ENCODE assay signal across 23 cellular contexts in the genomic region with DNA sequence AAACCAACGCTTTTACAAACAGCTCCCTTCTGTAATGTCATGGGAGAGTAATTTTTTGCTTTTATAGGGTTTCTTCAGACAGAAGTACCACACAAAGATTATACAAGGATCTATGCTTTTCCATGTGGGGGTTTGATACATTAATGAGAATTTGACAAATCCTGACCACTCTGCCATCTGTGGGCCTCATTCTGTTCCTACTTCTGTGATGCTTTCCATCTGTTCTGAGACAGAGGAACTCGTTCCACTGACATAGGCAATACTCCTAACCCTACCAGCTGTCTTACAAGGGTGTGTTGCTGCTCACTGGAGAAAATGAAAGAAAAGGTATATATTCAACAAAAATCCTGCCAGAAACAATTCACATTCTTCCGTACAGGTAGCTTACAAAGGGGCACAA. TPM values are rescaled to one million over a fixed set of nuclear protein-coding genes. Genes with fewer than 3 reads are reported as not detected.
DNase-seq lines count a peak whose midpoint lies in the region; ATAC-seq and TF ChIP-seq lines count a peak whose summit lies in the region.
"Had no signal": no experiment of that assay in that cellular context is flagged by ENCODE, and none has a peak within 500 bp of the region (broad histone marks: within the 10 kb centered on the region; RNA-seq: fewer than 3 reads in every experiment).

No MANE protein-coding gene starts in this region.

- H3K4me1 Mint-ChIP-seq in activated T-cell treated with anti-CD3 and anti-CD28 coated beads, Interleukin-2, amount 50 U/mL, for 24 hours (ENCODE audit: low read depth) = peaks cover 65% of the 10 kb centered on the region
- H3K4me1 Mint-ChIP-seq in activated T-cell treated with anti-CD3 and anti-CD28 coated beads, Interleukin-2, amount 50 U/mL, for 4 hours (ENCODE audit: low read depth) = peaks cover 55% of the 10 kb centered on the region
- H3K4me1 Mint-ChIP-seq in Calu3 (ENCODE audit: low read depth, unreplicated experiment) = peaks cover 42% of the 10 kb centered on the region
- peaks cover 47% of the 10 kb centered on the region for H3K4me1 Mint-ChIP-seq in activated naive CD8-positive, alpha-beta T cell treated with anti-CD3 and anti-CD28 coated beads for 36 hours
- peaks cover 19 to 31% of the 10 kb centered on the region in 2 donors for H3K4me1 Mint-ChIP-seq in effector memory CD8-positive, alpha-beta T cell (ENCODE audit: low read depth in 2 of 2)
- H3K4me1 Mint-ChIP-seq: neural progenitor cell had no signal

- peaks cover 68% of the 10 kb centered on the region for H3K9me3 Mint-ChIP-seq in activated T-cell treated with anti-CD3 and anti-CD28 coated beads, Interleukin-2, amount 50 U/mL, for 24 hours
- H3K9me3 Mint-ChIP-seq in activated T-cell treated with anti-CD3 and anti-CD28 coated beads, Interleukin-2, amount 50 U/mL, for 4 hours = peaks cover 46% of the 10 kb centered on the region
- peaks cover 31% of the 10 kb centered on the region for H3K9me3 Mint-ChIP-seq in Calu3 (ENCODE audit: low read depth, unreplicated experiment)
- peaks cover 61% of the 10 kb centered on the region for H3K9me3 Mint-ChIP-seq in activated naive CD8-positive, alpha-beta T cell treated with anti-CD3 and anti-CD28 coated beads for 36 hours
- H3K9me3 Mint-ChIP-seq in effector memory CD8-positive, alpha-beta T cell = peaks cover 7 to 19% of the 10 kb centered on the region in 2 donors

- peaks cover 76% of the 10 kb centered on the region for H3K36me3 Mint-ChIP-seq in activated T-cell treated with anti-CD3 and anti-CD28 coated beads, Interleukin-2, amount 50 U/mL, for 24 hours (ENCODE audit: low read depth)
- H3K36me3 Mint-ChIP-seq in activated T-cell treated with anti-CD3 and anti-CD28 coated beads, Interleukin-2, amount 50 U/mL, for 4 hours (ENCODE audit: insufficient read depth) = peaks cover 15% of the 10 kb centered on the region
- peaks cover 27% of the 10 kb centered on the region for H3K36me3 Mint-ChIP-seq in Calu3 (ENCODE audit: insufficient read depth, unreplicated experiment)
- peaks cover 65% of the 10 kb centered on the region for H3K36me3 Mint-ChIP-seq in activated naive CD8-positive, alpha-beta T cell treated with anti-CD3 and anti-CD28 coated beads for 36 hours
- H3K36me3 Mint-ChIP-seq in effector memory CD8-positive, alpha-beta T cell (ENCODE audit: insufficient read depth) = peaks cover 3% of the 10 kb centered on the region
- H3K36me3 Mint-ChIP-seq: neural progenitor cell had no signal

- peaks cover 6% of the 10 kb centered on the region for H3K27me3 Mint-ChIP-seq in activated T-cell treated with anti-CD3 and anti-CD28 coated beads, Interleukin-2, amount 50 U/mL, for 24 hours
- no peaks in the 10 kb centered on the region for H3K27me3 Mint-ChIP-seq in activated T-cell treated with anti-CD3 and anti-CD28 coated beads, Interleukin-2, amount 50 U/mL, for 4 hours (ENCODE audit: low read depth)
- no peaks in the 10 kb centered on the region for H3K27me3 Mint-ChIP-seq in Calu3 (ENCODE audit: unreplicated experiment)
- H3K27me3 Mint-ChIP-seq in activated naive CD8-positive, alpha-beta T cell treated with anti-CD3 and anti-CD28 coated beads for 36 hours = no peaks in the 10 kb centered on the region
- H3K27me3 Mint-ChIP-seq in effector memory CD8-positive, alpha-beta T cell = peaks cover 0 to 25% of the 10 kb centered on the region in 2 donors

- peak overlapping the region in 14 of 21 experiments; percentile 3 to 77 (median 34) for H3K27ac ChIP-seq in skin epidermis
- H3K27ac ChIP-seq: BLaER1, hepatocyte, neural progenitor cell, psoas muscle had no signal

- peak overlapping the region; percentile 100 for H3K27ac Mint-ChIP-seq in activated T-cell treated with anti-CD3 and anti-CD28 coated beads, Interleukin-2, amount 50 U/mL, for 24 hours
- peak overlapping the region; percentile 98 for H3K27ac Mint-ChIP-seq in Calu3 (ENCODE audit: unreplicated experiment)
- H3K27ac Mint-ChIP-seq in activated naive CD8-positive, alpha-beta T cell treated with anti-CD3 and anti-CD28 coated beads for 36 hours = peak overlapping the region; percentile 97
- H3K27ac Mint-ChIP-seq in effector memory CD8-positive, alpha-beta T cell = no peak overlapping the region
- H3K27ac Mint-ChIP-seq: neural progenitor cell, T-cell had no signal

- no TSS peak for BruUV-seq in Calu3 (replicated peaks; lab: Mats Ljungman, UMichigan)

- no peak overlapping the region for H3K4me3 Mint-ChIP-seq in activated T-cell treated with anti-CD3 and anti-CD28 coated beads, Interleukin-2, amount 50 U/mL, for 24 hours
- no peak overlapping the region for H3K4me3 Mint-ChIP-seq in activated T-cell treated with anti-CD3 and anti-CD28 coated beads, Interleukin-2, amount 50 U/mL, for 4 hours
- H3K4me3 Mint-ChIP-seq in Calu3 (ENCODE audit: low read depth, unreplicated experiment) = no peak overlapping the region
- no peak overlapping the region for H3K4me3 Mint-ChIP-seq in activated naive CD8-positive, alpha-beta T cell treated with anti-CD3 and anti-CD28 coated beads for 36 hours
- no peak overlapping the region for H3K4me3 Mint-ChIP-seq in effector memory CD8-positive, alpha-beta T cell
- H3K4me3 Mint-ChIP-seq: central memory CD8-positive, alpha-beta T cell; immature natural killer cell; neural progenitor cell; T-cell had no signal

- DNase-seq in activated T-cell treated with anti-CD3 and anti-CD28 coated beads, Interleukin-2, amount 50 U/mL, for 24 hours = no peak
- DNase-seq in activated T-cell treated with anti-CD3 and anti-CD28 coated beads, Interleukin-2, amount 50 U/mL, for 4 hours = no peak
- DNase-seq in Calu3 (no peak), NCI-H2081 (lab: John Stamatoyannopoulos, UW) (no peak)
- no peak for DNase-seq in activated naive CD8-positive, alpha-beta T cell treated with anti-CD3 and anti-CD28 coated beads for 36 hours
- DNase-seq in effector memory CD8-positive, alpha-beta T cell = no peak
- DNase-seq: foreskin melanocyte; immature natural killer cell; NCI-H1092; NCI-H187 treated with DMSO at 0.1 percent for 48 hours; NCI-H2227 treated with DMSO at 0.1 percent for 48 hours; NCI-H82; psoas muscle; Right ventricle myocardium superior; stimulated activated CD4-positive, alpha-beta T cell treated with anti-CD3 and anti-CD28 coated beads, Interleukin-4, amount 100 ng/mL, for 1 hour; T-cell; transverse colon had no signal

- H3K4me3 ChIP-seq in skin epidermis = no peak overlapping the region
- H3K4me3 ChIP-seq: BLaER1, hepatocyte, neural progenitor cell, psoas muscle, transverse colon had no signal

- TF ChIP-seq CTCF in Calu3 (IDR thresholded peaks at IDR 0.05; ENCODE audit: unreplicated experiment) = no peak

- no peak for ATAC-seq in activated T-cell treated with anti-CD3 and anti-CD28 coated beads, Interleukin-2, amount 50 U/mL, for 4 hours
- no peak for ATAC-seq in HG03108 (IDR thresholded peaks at IDR 0.05; ENCODE audit: unreplicated experiment)
- no peak for ATAC-seq in effector memory CD8-positive, alpha-beta T cell (replicated peaks)
- ATAC-seq: T-cell had no signal

- CTCF ChIA-PET in Calu3 (lab: Charles Lee) = no interaction called here

- intact Hi-C loops in Calu3 (cut with micrococcal nuclease; ENCODE audit: unreplicated experiment) = no loop called here

RNA-seq across cellular contexts. Expression of a gene that starts 59.4 kb away (rescaled TPM):
- total RNA-seq in activated T-cell treated with anti-CD3 and anti-CD28 coated beads, Interleukin-2, amount 50 U/mL, for 4 hours = 1,000 to 10,000 TPM; 1,116 to 1,426 (median 1,121) TPM
- 343 and 364 TPM in 2 replicates for total RNA-seq in Calu3 (2022)
- total RNA-seq in activated naive CD8-positive, alpha-beta T cell treated with anti-CD3 and anti-CD28 coated beads for 36 hours = 100 to 1,000 TPM; 590 to 613 TPM

Comparison
In these comparisons a context has a peak if more than half of its experiments do, and no peak if none do; other contexts are left out.
1. H3K27ac Mint-ChIP-seq: peak in activated T-cell treated with anti-CD3 and anti-CD28 coated beads, Interleukin-2, amount 50 U/mL, for 24 hours (single experiment), Calu3 (single experiment) and activated naive CD8-positive, alpha-beta T cell treated with anti-CD3 and anti-CD28 coated beads for 36 hours (single experiment); none in effector memory CD8-positive, alpha-beta T cell (0 of 2).